11 cellular contexts compared by ENCODE assay signal in the genomic region with DNA sequence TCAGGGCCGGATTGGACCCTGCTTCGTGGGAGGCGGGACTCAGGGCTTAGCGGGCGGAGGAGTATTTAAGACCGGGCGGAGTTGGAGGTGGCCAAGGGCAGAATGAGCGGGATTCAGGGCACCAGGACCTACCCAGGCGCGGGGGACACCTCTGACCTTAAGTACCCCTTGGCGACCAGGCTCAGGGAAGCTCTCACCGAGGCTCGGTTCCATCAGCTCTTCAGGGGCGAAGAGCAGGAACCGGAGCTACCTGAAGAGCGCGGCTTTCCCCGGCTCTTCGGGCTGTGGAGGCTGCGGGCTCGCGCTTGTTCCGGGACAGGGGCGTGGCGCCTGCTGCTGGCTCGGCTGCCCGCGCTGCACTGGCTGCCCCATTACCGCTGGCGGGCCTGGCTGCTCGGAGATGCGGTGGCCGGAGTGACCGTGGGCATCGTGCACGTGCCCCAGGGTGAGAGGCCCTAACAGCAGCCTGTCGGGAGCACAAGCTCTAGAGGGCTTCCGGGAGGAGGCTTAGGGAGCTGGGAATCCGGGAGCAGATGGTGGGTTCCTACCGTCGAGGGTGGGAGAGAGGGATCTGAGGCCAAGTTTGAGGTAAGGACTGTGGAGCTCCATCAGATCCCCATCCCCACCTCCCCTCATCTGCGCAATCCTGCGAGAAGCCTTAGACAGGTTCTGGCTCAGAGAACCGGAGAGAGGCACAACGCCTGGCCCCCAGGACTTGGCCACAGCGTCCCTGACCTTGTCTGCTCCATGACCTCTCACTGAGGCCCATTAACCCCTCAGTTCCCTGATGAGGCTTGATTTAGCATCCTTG. TPM values are rescaled to one million over a fixed set of nuclear protein-coding genes. Genes with fewer than 3 reads are reported as not detected.
DNase-seq lines count a peak whose midpoint lies in the region; ATAC-seq and TF ChIP-seq lines count a peak whose summit lies in the region.
"Had no signal": no experiment of that assay in that cellular context is flagged by ENCODE, and none has a peak within 500 bp of the region (broad histone marks: within the 10 kb centered on the region; RNA-seq: fewer than 3 reads in every experiment).

No MANE protein-coding gene starts in this region.

- H3K27me3 Mint-ChIP-seq in CD8-positive, alpha-beta T cell (ENCODE audit: low read depth) = peaks cover 83% of the 10 kb centered on the region
- H3K27me3 Mint-ChIP-seq in endodermal cell (ENCODE audit: insufficient read depth) = peaks cover 99% of the 10 kb centered on the region

- H3K36me3 Mint-ChIP-seq in CD8-positive, alpha-beta T cell = no peaks in the 10 kb centered on the region
- peaks cover 12% of the 10 kb centered on the region for H3K36me3 Mint-ChIP-seq in endodermal cell (ENCODE audit: low read depth)

- peaks cover 52% of the 10 kb centered on the region for H3K27me3 ChIP-seq in CD8-positive, alpha-beta T cell (ENCODE audit: insufficient read depth, low read length)
- H3K27me3 ChIP-seq in HUES6 (ENCODE audit: control insufficient read depth, insufficient read depth, low read length) (peaks cover 99% of the 10 kb centered on the region), endodermal cell (ENCODE audit: control insufficient read depth, insufficient read depth, low read length, poor library complexity, severe bottlenecking) (peaks cover 92% of the 10 kb centered on the region)
- H3K27me3 ChIP-seq: MG63 had no signal

- no peaks in the 10 kb centered on the region for H3K9me3 Mint-ChIP-seq in CD8-positive, alpha-beta T cell
- no peaks in the 10 kb centered on the region for H3K9me3 Mint-ChIP-seq in endodermal cell

- H3K9ac ChIP-seq in HUES6 (ENCODE audit: low read length) = no peak overlapping the region
- H3K9ac ChIP-seq in endodermal cell (ENCODE audit: extremely low read depth, low read length, poor library complexity, severe bottlenecking) = no peak overlapping the region

- WGBS in endodermal cell (ENCODE audit: insufficient coverage in 1 of 2, insufficient read length in 1 of 2), 2 experiments = 22 to 26% methylated on average over 18 to 44 of the region's 46 CpGs

- no peaks in the 10 kb centered on the region for H3K9me3 ChIP-seq in CD8-positive, alpha-beta T cell (ENCODE audit: low read length)
- no peaks in the 10 kb centered on the region for H3K9me3 ChIP-seq in HUES6 (ENCODE audit: control insufficient read depth, insufficient read depth, low read depth, low read length)
- H3K9me3 ChIP-seq in endodermal cell (ENCODE audit: control insufficient read depth, low read length) = no peaks in the 10 kb centered on the region
- H3K9me3 ChIP-seq in mucosa of descending colon = no peaks in the 10 kb centered on the region
- H3K9me3 ChIP-seq: MG63 had no signal

- H3K4me3 Mint-ChIP-seq in CD8-positive, alpha-beta T cell = peak overlapping the region; percentile 5
- H3K4me3 Mint-ChIP-seq in endodermal cell = peak overlapping the region; percentile 48

- no peak overlapping the region for H3K4me3 ChIP-seq in CD8-positive, alpha-beta T cell (ENCODE audit: low read depth, low read length)
- H3K4me3 ChIP-seq in HUES6 (ENCODE audit: low read depth, low read length) (peak overlapping the region; percentile 56), endodermal cell (ENCODE audit: low read length) (no peak overlapping the region), mucosa of descending colon (no peak overlapping the region)
- H3K4me3 ChIP-seq: MG63 had no signal

- intact Hi-C loops in CD8-positive, alpha-beta T cell (cut with DNase I, micrococcal nuclease) = loop anchor here (5.0 kb wide), 2 partner anchors 97 to 142 kb away; a partner anchor contains a TSS
- intact Hi-C loops in mucosa of descending colon (cut with DNase I, micrococcal nuclease) = loop anchor here (5.0 kb wide), 1 partner anchor 37 kb away; no protein-coding TSS in a partner anchor

- no peak for TF ChIP-seq CTCF in CD8-positive, alpha-beta T cell (IDR thresholded peaks at IDR 0.05)
- TF ChIP-seq CTCF in endodermal cell (conservative IDR thresholded peaks at IDR 0.05) (no peak), mucosa of descending colon (IDR thresholded peaks at IDR 0.05) (no peak)

- POLR2A ChIA-PET in CD8-positive, alpha-beta T cell (lab: Charles Lee) = interaction anchor here (0.9 kb wide), 1 partner anchor 17 kb away, joined by 4 read pairs; no protein-coding TSS in a partner anchor

- H3K27ac ChIP-seq in CD8-positive, alpha-beta T cell (ENCODE audit: low read depth, low read length) = no peak overlapping the region
- no peak overlapping the region for H3K27ac ChIP-seq in HUES6 (ENCODE audit: low read depth, low read length)
- no peak overlapping the region for H3K27ac ChIP-seq in endodermal cell (ENCODE audit: low read depth, low read length)

- peak in 1 of 7 experiments; percentile 34 for DNase-seq in CD8-positive, alpha-beta T cell
- DNase-seq in endodermal cell (peak; percentile 91), mucosa of descending colon (peak in 2 of 3 donors; percentile 41 to 62), epidermal melanocyte (ENCODE audit: insufficient read length, low spot score) (no peak), NCI-H2196 treated with DMSO at 0.1 percent for 48 hours (lab: John Stamatoyannopoulos, UW; ENCODE audit: unreplicated experiment) (no peak)
- DNase-seq: COR-L47, foreskin fibroblast, MG63 had no signal

- ATAC-seq in CD8-positive, alpha-beta T cell = peak; percentile 45
- peak; percentile 70 for ATAC-seq in mucosa of descending colon
- ATAC-seq in GM18517 (IDR thresholded peaks at IDR 0.05; ENCODE audit: unreplicated experiment) = no peak
- ATAC-seq in GM21515 (IDR thresholded peaks at IDR 0.05; ENCODE audit: unreplicated experiment) = no peak

- CTCF ChIA-PET in CD8-positive, alpha-beta T cell (lab: Charles Lee) = interaction anchor here (0.7 to 4.9 kb wide), 10 partner anchors 11 to 164 kb away, joined by 3 to 150 read pairs (median 6); a partner anchor contains a TSS

- H3K4me1 Mint-ChIP-seq in CD8-positive, alpha-beta T cell (ENCODE audit: low read depth) = peaks cover 26% of the 10 kb centered on the region
- H3K4me1 Mint-ChIP-seq in endodermal cell = peaks cover 25% of the 10 kb centered on the region

- no peak overlapping the region for H3K27ac Mint-ChIP-seq in CD8-positive, alpha-beta T cell
- H3K27ac Mint-ChIP-seq in endodermal cell = no peak overlapping the region

- H3K36me3 ChIP-seq in CD8-positive, alpha-beta T cell (ENCODE audit: insufficient read depth, low read length) = no peaks in the 10 kb centered on the region
- H3K36me3 ChIP-seq in HUES6 (ENCODE audit: control insufficient read depth, insufficient read depth, low read length) (peaks cover 6% of the 10 kb centered on the region; the same call in 1 of the 2 replicates), endodermal cell (ENCODE audit: control insufficient read depth, insufficient read depth, low read length) (peaks cover 7% of the 10 kb centered on the region), mucosa of descending colon (ENCODE audit: low read depth) (no peaks in the 10 kb centered on the region)

- peaks cover 30% of the 10 kb centered on the region for H3K4me1 ChIP-seq in CD8-positive, alpha-beta T cell (ENCODE audit: insufficient read depth, low read length)
- peaks cover 16% of the 10 kb centered on the region; the same call in 1 of the 2 replicates for H3K4me1 ChIP-seq in HUES6 (ENCODE audit: control insufficient read depth, insufficient read depth, low read length)
- no peaks in the 10 kb centered on the region for H3K4me1 ChIP-seq in endodermal cell (ENCODE audit: control insufficient read depth, insufficient read depth, low read length)
- H3K4me1 ChIP-seq in mucosa of descending colon (ENCODE audit: low read depth) = peaks cover 11% of the 10 kb centered on the region

RNA-seq across cellular contexts. Expression of a gene that starts 8.4 kb away (rescaled TPM):
- total RNA-seq in CD8-positive, alpha-beta T cell = under 1 TPM; 0.33 to 0.36 TPM
- total RNA-seq in endodermal cell (10 to 100 TPM; 12.7 to 20.1 TPM), mucosa of descending colon (100 to 1,000 TPM in 1 of 3 donors, 10 to 100 TPM in 1, 1 to 10 TPM in 1; 5.0 to 129 (median 11.0) TPM)
- 45.1 TPM for polyA plus RNA-seq in endodermal cell (2013, experiment 1 of 2)
- polyA plus RNA-seq in endodermal cell (2013, experiment 2 of 2) = 39.1 TPM

RNA-seq across cellular contexts. Expression of a gene that starts 13.4 kb away (rescaled TPM):
- total RNA-seq in CD8-positive, alpha-beta T cell = not detected
- total RNA-seq in endodermal cell (under 1 TPM; 0.49 to 0.66 TPM), mucosa of descending colon (1 to 10 TPM in 1 of 3 donors, under 1 TPM in 2; 0.64 to 2.2 (median 0.65) TPM)
- polyA plus RNA-seq in endodermal cell (2013, experiment 1 of 2) = 5.2 TPM
- 5.2 TPM for polyA plus RNA-seq in endodermal cell (2013, experiment 2 of 2)

RNA-seq across cellular contexts. Expression of a gene that starts 15.0 kb away (rescaled TPM):
- 10 to 100 TPM; 33.2 to 33.7 TPM for total RNA-seq in CD8-positive, alpha-beta T cell
- total RNA-seq in endodermal cell = 10 to 100 TPM; 59.6 to 62.6 TPM
- polyA plus RNA-seq in endodermal cell (2013, experiment 1 of 2) = 103 TPM
- polyA plus RNA-seq in endodermal cell (2013, experiment 2 of 2) = 88.7 TPM
- total RNA-seq in mucosa of descending colon = 10 to 100 TPM in 1 of 3 donors, 1 to 10 TPM in 2; 4.3 to 65.5 (median 7.0) TPM

RNA-seq across cellular contexts. Expression of a gene that starts 28.6 kb away (rescaled TPM):
- 10 to 100 TPM; 16.4 to 20.1 TPM for total RNA-seq in CD8-positive, alpha-beta T cell
- total RNA-seq in endodermal cell (10 to 100 TPM; 40.9 to 45.5 TPM), mucosa of descending colon (10 to 100 TPM; 39.0 to 55.5 (median 54.2) TPM)
- polyA plus RNA-seq in endodermal cell (2013, experiment 1 of 2) = 20.1 TPM
- 19.4 TPM for polyA plus RNA-seq in endodermal cell (2013, experiment 2 of 2)

Comparison
In these comparisons a context has a peak if more than half of its experiments do, and no peak if none do; other contexts are left out.
1. ATAC-seq: peak in CD8-positive, alpha-beta T cell (single experiment) and mucosa of descending colon (single experiment); none in GM18517 (single experiment) and GM21515 (single experiment).
2. DNase-seq: peak in endodermal cell (single experiment) and mucosa of descending colon (2 of 3); none in epidermal melanocyte (single experiment) and NCI-H2196 treated with DMSO at 0.1 percent for 48 hours (single experiment).
3. RNA of a gene that starts 8.4 kb away (total RNA-seq): 12.7 to 20.1 TPM in endodermal cell and 5.0 to 129 TPM in mucosa of descending colon; 0.33 to 0.36 TPM in CD8-positive, alpha-beta T cell; every median in the first group is over 4 times any median in the second.